ENCODE assay signal across 16 cellular contexts in genomic region chr9:90331826-90332575, GRCh38.
DNase-seq lines count a peak whose midpoint lies in the region; ATAC-seq, FAIRE-seq and TF ChIP-seq lines count a peak whose summit lies in the region.
"Had no signal": no experiment of that assay in that cellular context is flagged by ENCODE, and none has a peak within 500 bp of the region (broad histone marks: within the 10 kb centered on the region; RNA-seq: fewer than 3 reads in every experiment).

No MANE protein-coding gene starts in this region.

- TF ChIP-seq RAD21 in A549 (conservative IDR thresholded peaks at IDR 0.05 in 1 of 2, IDR thresholded peaks at IDR 0.05 in 1 of 2): no peak

- no peak overlapping the region for H3K56ac ChIP-seq in H9 (ENCODE audit: insufficient read length, low read depth, low read length)

- no peak overlapping the region for H3K4me3 Mint-ChIP-seq in H9
- H3K4me3 Mint-ChIP-seq: activated T-cell treated with anti-CD3 and anti-CD28 coated beads, Interleukin-2, amount 50 U/mL, for 24 hours; natural killer cell treated with Interleukin-12 subunit alpha and Interleukin-12 subunit beta and Interleukin-15 and Interleukin-18, amount 100 ng/mL, for 72 hours had no signal

- H4K5ac ChIP-seq in H9 (ENCODE audit: insufficient read length, low read depth, low read length): no peak overlapping the region

- TF ChIP-seq EP300 in A549 (IDR thresholded peaks at IDR 0.05): 0 out of 5 replicates have a peak, but pooled peaks of 1 of the 2 experiments have one; percentile 26

- no peak overlapping the region for H3K18ac ChIP-seq in H9 (ENCODE audit: insufficient read length, low read depth, low read length)

- no peak overlapping the region for H3K4ac ChIP-seq in H9 (ENCODE audit: low read depth, low read length)

- H4K20me1 ChIP-seq in H9 (ENCODE audit: control insufficient read depth, insufficient read depth, insufficient read length): no peaks in the 10 kb centered on the region

- H3K27ac ChIP-seq in A549 (peak overlapping the region; percentile 67 to 78), H9 (ENCODE audit: insufficient read length, low read depth, low read length) (no peak overlapping the region)
- H3K27ac ChIP-seq: esophagus squamous epithelium, upper lobe of right lung had no signal

- H3K4me3 ChIP-seq in A549 (no peak overlapping the region), bronchial epithelial cell (ENCODE audit: low read depth, low read length) (no peak overlapping the region)
- H3K4me3 ChIP-seq: esophagus squamous epithelium, upper lobe of right lung had no signal

- peak overlapping the region in 1 of 3 experiments; percentile 6; a peak in 3 of 7 replicates for H3K27ac Mint-ChIP-seq in H9
- H3K27ac Mint-ChIP-seq: activated T-cell treated with anti-CD3 and anti-CD28 coated beads, Interleukin-2, amount 50 U/mL, for 24 hours; natural killer cell treated with Interleukin-12 subunit alpha and Interleukin-12 subunit beta and Interleukin-15 and Interleukin-18, amount 100 ng/mL, for 72 hours had no signal

- no peak overlapping the region for H3K9ac ChIP-seq in H9 (ENCODE audit: extremely low read depth, insufficient read length, low read length)

- H2AK5ac ChIP-seq in H9 (ENCODE audit: insufficient read length, low read length): no peak overlapping the region

- H4K8ac ChIP-seq in H9 (replicated peaks; ENCODE audit: insufficient read length, low read depth, low read length): no peak overlapping the region

- no peaks in the 10 kb centered on the region for H3K79me1 ChIP-seq in H9 (ENCODE audit: insufficient read depth, low read depth, low read length, poor library complexity, severe bottlenecking)

- H2AFZ ChIP-seq in H9 (ENCODE audit: low read length): peak overlapping the region; percentile 48

- CTCF ChIA-PET in A549 (lab: Yijun Ruan, JAX): interaction anchor here (0.8 to 1.2 kb wide), 2 partner anchors 9 to 352 kb away, joined by 3 read pairs; no protein-coding TSS in a partner anchor

- no peak overlapping the region for H3K14ac ChIP-seq in H9 (ENCODE audit: insufficient read depth, low read length)

- H3K4me2 ChIP-seq in A549 (peak overlapping the region; percentile 47), H9 (ENCODE audit: insufficient read depth, insufficient read length, low read length) (no peak overlapping the region)

- H2BK15ac ChIP-seq in H9 (ENCODE audit: low read depth, low read length): no peak overlapping the region

- H2BK12ac ChIP-seq in H9 (ENCODE audit: insufficient read length, low read depth, low read length): no peak overlapping the region

- no peak overlapping the region for H2BK20ac ChIP-seq in H9 (ENCODE audit: low read depth, low read length, poor library complexity, severe bottlenecking)

- H3K4me1 Mint-ChIP-seq in H9: peaks cover 19% of the 10 kb centered on the region in 2 experiments

- 71% methylated on average over 8 of the region's 8 CpGs for WGBS in A549 (ENCODE audit: missing lambda C conversion rate)
- WGBS in H9 (ENCODE audit: extremely low coverage, insufficient read length, low lambda C conversion rate): no CpG with 5 or more reads among the region's 8 CpGs

- H3K4me1 ChIP-seq in A549 (peaks cover 23% of the 10 kb centered on the region), H9 (ENCODE audit: insufficient read depth, low read length) (no peaks in the 10 kb centered on the region)
- H3K4me1 ChIP-seq: esophagus squamous epithelium, upper lobe of right lung had no signal

- no peaks in the 10 kb centered on the region for H3K9me3 Mint-ChIP-seq in H9
- H3K9me3 Mint-ChIP-seq: activated T-cell treated with anti-CD3 and anti-CD28 coated beads, Interleukin-2, amount 50 U/mL, for 24 hours; natural killer cell treated with Interleukin-12 subunit alpha and Interleukin-12 subunit beta and Interleukin-15 and Interleukin-18, amount 100 ng/mL, for 72 hours had no signal

- H3T11ph ChIP-seq in H9 (ENCODE audit: low read length): no peak overlapping the region

- no peaks in the 10 kb centered on the region for H3K9me3 ChIP-seq in A549
- no peaks in the 10 kb centered on the region for H3K9me3 ChIP-seq in H9 (ENCODE audit: control insufficient read depth, low read depth, low read length)
- H3K9me3 ChIP-seq: esophagus squamous epithelium, upper lobe of right lung had no signal

- POLR2A ChIA-PET in A549 (lab: Yijun Ruan, JAX): no interaction called here

- TF ChIP-seq POLR2A in A549 (IDR thresholded peaks at IDR 0.05; ENCODE audit: low read length): no peak

- H4K91ac ChIP-seq in H9 (ENCODE audit: insufficient read length, low read depth, low read length): no peak overlapping the region

- no peaks in the 10 kb centered on the region for H3K79me2 ChIP-seq in H9 (ENCODE audit: insufficient read depth, low read length)

- no peaks in the 10 kb centered on the region for H3K27me3 Mint-ChIP-seq in H9 (ENCODE audit: low read depth)

- no peak overlapping the region for H2BK5ac ChIP-seq in H9 (ENCODE audit: insufficient read length, low read length)

- FAIRE-seq in A549 (lab: Jason Lieb, UNC) (no peak), bronchial epithelial cell (lab: Jason Lieb, UNC) (no peak)
- FAIRE-seq: kidney had no signal

- no peak overlapping the region for H3K23ac ChIP-seq in H9 (ENCODE audit: insufficient read length, low read depth, low read length)

- no peak overlapping the region for H2BK120ac ChIP-seq in H9 (ENCODE audit: low read depth, low read length, poor library complexity, severe bottlenecking)

- H3K23me2 ChIP-seq in H9 (ENCODE audit: insufficient read length, low read depth, low read length, poor library complexity, severe bottlenecking): no peaks in the 10 kb centered on the region

- no peaks in the 10 kb centered on the region for H3K36me3 ChIP-seq in bronchial epithelial cell (ENCODE audit: control insufficient read depth, insufficient read depth, low read length)
- H3K36me3 ChIP-seq: esophagus squamous epithelium, upper lobe of right lung had no signal

- H3K27me3 ChIP-seq in H9 (ENCODE audit: insufficient read depth, low read length) (no peaks in the 10 kb centered on the region), bronchial epithelial cell (ENCODE audit: control insufficient read depth, insufficient read depth, low read length) (no peaks in the 10 kb centered on the region)
- H3K27me3 ChIP-seq: esophagus squamous epithelium, upper lobe of right lung had no signal

- ATAC-seq in A549 (peak; percentile 50 to 66; a peak in 3 of 6 replicates), left lobe of liver (peak; percentile 48), HG03439 (IDR thresholded peaks at IDR 0.05; ENCODE audit: unreplicated experiment) (no peak)
- ATAC-seq: activated CD4-positive, CD25-positive, alpha-beta regulatory T cell treated with anti-CD3 and anti-CD28 coated beads, Interleukin-2, amount 50 U/mL, for 24 hours; natural killer cell treated with Interleukin-12 subunit alpha and Interleukin-12 subunit beta and Interleukin-15 and Interleukin-18, amount 100 ng/mL, for 72 hours; upper lobe of right lung had no signal

- H3K36me3 Mint-ChIP-seq in H9 (ENCODE audit: insufficient read depth in 1 of 3, low read depth in 3 of 3): no peaks in the 10 kb centered on the region
- H3K36me3 Mint-ChIP-seq: natural killer cell treated with Interleukin-12 subunit alpha and Interleukin-12 subunit beta and Interleukin-15 and Interleukin-18, amount 100 ng/mL, for 72 hours had no signal

- TF ChIP-seq CTCF in A549 (IDR thresholded peaks at IDR 0.05) (no peak), H9 (conservative IDR thresholded peaks at IDR 0.05) (no peak), bronchial epithelial cell (IDR thresholded peaks at IDR 0.05; ENCODE audit: insufficient read depth, low read length, severe bottlenecking) (no peak)

- DNase-seq in A549 (ENCODE audit: low read depth in 1 of 2, low spot score in 1 of 2) (peak in 1 of 2 experiments; percentile 64), H9 (no peak), bronchial epithelial cell (ENCODE audit: low read depth) (peak; percentile 62), left lobe of liver (ENCODE audit: low spot score) (no peak), DMS79 treated with DMSO at 0.1 percent for 48 hours (lab: John Stamatoyannopoulos, UW) (no peak), hepatic stellate cell (ENCODE audit: low spot score) (no peak)
- no peak for DNase-seq in effector CD4-positive, alpha-beta T cell
- DNase-seq: activated T-cell treated with anti-CD3 and anti-CD28 coated beads, Interleukin-2, amount 50 U/mL, for 24 hours; central memory CD4-positive, alpha-beta T cell; esophagus squamous epithelium; GDM1; kidney; upper lobe of right lung had no signal

TF ChIP-seq in A549, 52 proteins besides CTCF, POLR2A, EP300 and RAD21 (continues in another document):
- TF ChIP-seq NFE2L2 (conservative IDR thresholded peaks at IDR 0.05; ENCODE audit: low read length): peak; percentile 63
- TF ChIP-seq E2F6 (IDR thresholded peaks at IDR 0.05; ENCODE audit: borderline replicate concordance, low read depth): no peak
- TF ChIP-seq KDM1A (IDR thresholded peaks at IDR 0.05; ENCODE audit: low read depth): no peak
- TF ChIP-seq FOSL2 (IDR thresholded peaks at IDR 0.05): no peak
- TF ChIP-seq FOSL2 (CRISPR knock-in tag; IDR thresholded peaks at IDR 0.05): peak; percentile 30
- TF ChIP-seq MAFK (IDR thresholded peaks at IDR 0.05; ENCODE audit: partially characterized antibody): peak; percentile 73
- peak; percentile 22 to 24; a peak in 1 of 4 replicates for TF ChIP-seq CEBPB (IDR thresholded peaks at IDR 0.05)
- TF ChIP-seq JUN (IDR thresholded peaks at IDR 0.05): no peak
- TF ChIP-seq SREBF2 (IDR thresholded peaks at IDR 0.05): no peak
